ENCODE assay signal across 1 cellular context in genomic region chr1:224635356-224635755, GRCh38.
TF ChIP-seq lines count a peak whose summit lies in the region.

No MANE protein-coding gene starts in this region.

TF ChIP-seq in GM23338, 12 proteins besides CTCF, POLR2A, EP300 and RAD21 (continued from another document):
- TF ChIP-seq ZNF331 (CRISPR knock-in tag; IDR thresholded peaks at IDR 0.05; ENCODE audit: low read depth): no peak
- no peak for TF ChIP-seq STAT1 (IDR thresholded peaks at IDR 0.05; ENCODE audit: unreplicated experiment)
- no peak for TF ChIP-seq NANOG (IDR thresholded peaks at IDR 0.05; ENCODE audit: borderline replicate concordance)
- no peak for TF ChIP-seq JUNB (IDR thresholded peaks at IDR 0.05; ENCODE audit: unreplicated experiment)
- TF ChIP-seq ZNF462 (CRISPR knock-in tag; IDR thresholded peaks at IDR 0.05): no peak
- TF ChIP-seq CREB1 (CRISPR knock-in tag; IDR thresholded peaks at IDR 0.05; ENCODE audit: low read depth): no peak
- TF ChIP-seq EZH2phosphoT487 (IDR thresholded peaks at IDR 0.05; ENCODE audit: unreplicated experiment): no peak
TF ChIP-seq in GM23338: peak in this region for 0.
